Comparison of ENCODE assay signal across 21 cellular contexts in the genomic region with DNA sequence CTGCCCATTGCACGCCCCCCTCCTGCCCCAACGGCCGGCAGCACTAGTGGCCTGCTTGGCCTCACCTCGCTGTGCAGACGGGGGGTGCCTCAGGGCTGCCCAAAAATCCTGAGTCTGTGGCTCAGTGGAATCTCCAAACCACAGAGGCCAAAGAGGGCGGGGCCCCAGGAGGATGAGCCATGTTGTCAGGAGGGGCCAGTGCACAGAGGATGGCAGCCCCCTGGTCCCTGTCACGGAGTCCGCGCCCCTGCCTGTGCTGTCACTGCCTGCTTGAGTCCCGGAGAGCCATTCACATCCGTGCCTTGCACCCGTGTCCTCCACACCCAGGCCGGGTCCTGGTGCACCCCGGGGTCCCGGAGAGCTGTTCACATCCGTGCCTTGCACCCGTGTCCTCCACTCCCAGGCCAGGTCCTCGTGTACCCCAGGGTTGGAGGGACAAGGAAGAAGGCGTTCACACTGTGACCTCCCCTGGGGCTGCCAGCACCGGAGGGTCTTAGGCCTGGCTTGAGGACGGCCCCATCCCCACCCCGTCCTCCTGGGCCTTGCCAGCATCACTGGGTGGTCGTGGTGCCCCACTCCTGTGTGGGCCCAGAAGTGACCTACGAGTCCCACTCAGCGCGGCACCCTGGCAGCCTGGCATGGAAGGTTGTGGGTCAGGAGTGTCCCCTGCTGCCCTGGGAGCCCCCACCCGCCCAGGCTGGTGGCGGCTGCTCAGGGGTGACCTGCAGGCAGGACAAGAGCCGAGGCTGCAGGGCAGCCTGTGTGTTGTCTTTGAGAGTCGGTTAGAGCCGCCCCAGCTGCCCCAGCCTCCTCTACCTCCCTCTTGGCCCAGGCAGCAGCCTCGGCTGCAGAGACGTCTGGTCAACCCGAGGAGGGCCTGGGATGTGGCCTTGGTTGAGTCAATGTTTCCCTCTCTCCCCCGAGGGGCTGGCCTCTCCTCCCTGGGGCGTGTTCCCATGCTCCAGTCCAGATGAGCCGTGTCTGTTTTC. TPM values are rescaled to one million over a fixed set of nuclear protein-coding genes. Genes with fewer than 3 reads are reported as not detected.
DNase-seq lines count a peak whose midpoint lies in the region; ATAC-seq and TF ChIP-seq lines count a peak whose summit lies in the region.
"Had no signal": no experiment of that assay in that cellular context is flagged by ENCODE, and none has a peak within 500 bp of the region (broad histone marks: within the 10 kb centered on the region; RNA-seq: fewer than 3 reads in every experiment).

No MANE protein-coding gene starts in this region.

- no peaks in the 10 kb centered on the region for H3K36me3 Mint-ChIP-seq in activated CD4-positive, alpha-beta memory T cell treated with anti-CD3 and anti-CD28 coated beads for 36 hours
- H3K36me3 Mint-ChIP-seq in activated CD4-positive, alpha-beta memory T cell treated with anti-CD3 and anti-CD28 coated beads, Interleukin-2, amount 10 ng/mL, durations not matched to agents 7 days and 5 days (ENCODE audit: low read depth) = peaks cover 3% of the 10 kb centered on the region
- H3K36me3 Mint-ChIP-seq: natural killer cell had no signal

- 67 to 81% methylated on average over 37 of the region's 37 CpGs for WGBS in sigmoid colon, 2 donors

- H3K27me3 Mint-ChIP-seq in activated CD4-positive, alpha-beta memory T cell treated with anti-CD3 and anti-CD28 coated beads for 36 hours = peaks cover 2% of the 10 kb centered on the region
- H3K27me3 Mint-ChIP-seq in activated CD4-positive, alpha-beta memory T cell treated with anti-CD3 and anti-CD28 coated beads, Interleukin-2, amount 10 ng/mL, durations not matched to agents 7 days and 5 days = no peaks in the 10 kb centered on the region

- H3K4me1 ChIP-seq in sigmoid colon = no peaks in the 10 kb centered on the region
- H3K4me1 ChIP-seq: esophagus squamous epithelium had no signal

- H3K27me3 ChIP-seq in H7 (ENCODE audit: control insufficient read depth, insufficient read depth, low read length) (no peaks in the 10 kb centered on the region), sigmoid colon (peaks cover 0 to 41% (median 6%) of the 10 kb centered on the region in 3 donors)

- TF ChIP-seq POLR2A in sigmoid colon (IDR thresholded peaks at IDR 0.05) = no peak

- no peaks in the 10 kb centered on the region for H3K9me3 ChIP-seq in sigmoid colon
- H3K9me3 ChIP-seq: esophagus squamous epithelium had no signal

- TF ChIP-seq CTCF in fibroblast of villous mesenchyme (IDR thresholded peaks at IDR 0.05; ENCODE audit: insufficient read depth, low read depth, low read length) (no peak), sigmoid colon (IDR thresholded peaks at IDR 0.05) (no peak), GM10266 (IDR thresholded peaks at IDR 0.05; ENCODE audit: control insufficient read depth, insufficient read depth, low read depth, missing control alignments) (no peak)

- peak; percentile 6 for DNase-seq in activated CD4-positive, alpha-beta memory T cell treated with anti-CD3 and anti-CD28 coated beads for 36 hours
- no peak for DNase-seq in activated CD4-positive, alpha-beta memory T cell treated with anti-CD3 and anti-CD28 coated beads, Interleukin-2, amount 10 ng/mL, durations not matched to agents 7 days and 5 days
- DNase-seq in H7 (peak; percentile 56), fibroblast of villous mesenchyme (ENCODE audit: low read depth) (peak; percentile 7), sigmoid colon (peak; percentile 59), NCI-H2107 treated with DMSO at 0.1 percent for 48 hours (lab: John Stamatoyannopoulos, UW; ENCODE audit: unreplicated experiment) (no peak), GM10266 (ENCODE audit: extremely low spot score) (no peak)
- DNase-seq: ACHN; activated T-cell treated with anti-CD3 and anti-CD28 coated beads for 4 hours; amygdala; cortex of kidney; esophagus squamous epithelium; GDM1; hypothalamus; natural killer cell; NCI-H1105 treated with DMSO at 0.1 percent for 48 hours; stimulated activated CD4-positive, alpha-beta T cell treated with anti-CD3 and anti-CD28 coated beads, Interleukin-2, amount 100 ng/mL, for 48 hours had no signal

- CTCF ChIA-PET in activated CD4-positive, alpha-beta memory T cell treated with anti-CD3 and anti-CD28 coated beads for 36 hours (lab: Charles Lee) = no interaction called here
- CTCF ChIA-PET in activated CD4-positive, alpha-beta memory T cell treated with anti-CD3 and anti-CD28 coated beads, Interleukin-2, amount 10 ng/mL, durations not matched to agents 7 days and 5 days (lab: Charles Lee) = no interaction called here

- no peak overlapping the region for H3K4me3 ChIP-seq in H7 (ENCODE audit: insufficient read depth, low read depth, low read length)
- H3K4me3 ChIP-seq in fibroblast of villous mesenchyme (ENCODE audit: low read depth, low read length) = no peak overlapping the region
- H3K4me3 ChIP-seq in sigmoid colon = no peak overlapping the region
- H3K4me3 ChIP-seq: esophagus squamous epithelium, K562 had no signal

- no peak for TF ChIP-seq EP300 in sigmoid colon (IDR thresholded peaks at IDR 0.05)

- H3K4me3 Mint-ChIP-seq in activated CD4-positive, alpha-beta memory T cell treated with anti-CD3 and anti-CD28 coated beads for 36 hours = no peak overlapping the region
- no peak overlapping the region for H3K4me3 Mint-ChIP-seq in activated CD4-positive, alpha-beta memory T cell treated with anti-CD3 and anti-CD28 coated beads, Interleukin-2, amount 10 ng/mL, durations not matched to agents 7 days and 5 days
- H3K4me3 Mint-ChIP-seq: natural killer cell; stimulated activated memory B cell treated with anti-CD40 and anti-IgM and Interleukin-4, amounts not matched to agents 10 μg/mL and 1 μg/mL and 100 μg/mL, for 72 hours had no signal

- H3K4me1 Mint-ChIP-seq in activated CD4-positive, alpha-beta memory T cell treated with anti-CD3 and anti-CD28 coated beads for 36 hours (ENCODE audit: low read depth) = no peaks in the 10 kb centered on the region
- H3K4me1 Mint-ChIP-seq in activated CD4-positive, alpha-beta memory T cell treated with anti-CD3 and anti-CD28 coated beads, Interleukin-2, amount 10 ng/mL, durations not matched to agents 7 days and 5 days = no peaks in the 10 kb centered on the region
- H3K4me1 Mint-ChIP-seq: stimulated activated memory B cell treated with anti-CD40 and anti-IgM and Interleukin-4, amounts not matched to agents 10 μg/mL and 1 μg/mL and 100 μg/mL, for 72 hours had no signal

- H3K9me3 Mint-ChIP-seq in activated CD4-positive, alpha-beta memory T cell treated with anti-CD3 and anti-CD28 coated beads for 36 hours = no peaks in the 10 kb centered on the region
- peaks cover 9% of the 10 kb centered on the region for H3K9me3 Mint-ChIP-seq in activated CD4-positive, alpha-beta memory T cell treated with anti-CD3 and anti-CD28 coated beads, Interleukin-2, amount 10 ng/mL, durations not matched to agents 7 days and 5 days

- no peak overlapping the region for H3K27ac Mint-ChIP-seq in activated CD4-positive, alpha-beta memory T cell treated with anti-CD3 and anti-CD28 coated beads for 36 hours
- no peak overlapping the region for H3K27ac Mint-ChIP-seq in activated CD4-positive, alpha-beta memory T cell treated with anti-CD3 and anti-CD28 coated beads, Interleukin-2, amount 10 ng/mL, durations not matched to agents 7 days and 5 days
- H3K27ac Mint-ChIP-seq: natural killer cell; stimulated activated memory B cell treated with anti-CD40 and anti-IgM and Interleukin-4, amounts not matched to agents 10 μg/mL and 1 μg/mL and 100 μg/mL, for 72 hours had no signal

- POLR2A ChIA-PET in activated CD4-positive, alpha-beta memory T cell treated with anti-CD3 and anti-CD28 coated beads for 36 hours (lab: Charles Lee) = no interaction called here
- POLR2A ChIA-PET in activated CD4-positive, alpha-beta memory T cell treated with anti-CD3 and anti-CD28 coated beads, Interleukin-2, amount 10 ng/mL, durations not matched to agents 7 days and 5 days (lab: Charles Lee) = no interaction called here

- H3K36me3 ChIP-seq in H7 (replicated peaks; ENCODE audit: control insufficient read depth, insufficient read depth, low read length) (no peaks in the 10 kb centered on the region), sigmoid colon (no peaks in the 10 kb centered on the region)
- H3K36me3 ChIP-seq: esophagus squamous epithelium had no signal

- intact Hi-C loops in activated CD4-positive, alpha-beta memory T cell treated with anti-CD3 and anti-CD28 coated beads for 36 hours (cut with micrococcal nuclease) = no loop called here
- intact Hi-C loops in sigmoid colon (cut with DNase I) = no loop called here

- H3K27ac ChIP-seq in sigmoid colon = no peak overlapping the region
- H3K27ac ChIP-seq: esophagus squamous epithelium had no signal

- ATAC-seq in GM21367 (IDR thresholded peaks at IDR 0.05; ENCODE audit: unreplicated experiment) = no peak
- ATAC-seq: K562; natural killer cell; stimulated activated memory B cell treated with anti-CD40 and anti-IgM and Interleukin-4, amounts not matched to agents 10 μg/mL and 1 μg/mL and 100 μg/mL, for 72 hours had no signal

RNA-seq across cellular contexts. Expression of a gene that starts 36.1 kb away (rescaled TPM):
- not detected for total RNA-seq in activated CD4-positive, alpha-beta memory T cell treated with anti-CD3 and anti-CD28 coated beads for 36 hours
- not detected for total RNA-seq in activated CD4-positive, alpha-beta memory T cell treated with anti-CD3 and anti-CD28 coated beads, Interleukin-2, amount 10 ng/mL, durations not matched to agents 7 days and 5 days
- total RNA-seq in H7 (2014; rRNA removed; shearing (Covaris generic)) = not detected in 2 replicates
- total RNA-seq in fibroblast of villous mesenchyme = not detected in 2 replicates
- total RNA-seq in sigmoid colon = under 1 TPM in 1 of 4 donors, not detected in 3; under 0.01 TPM
- under 1 TPM in 2 of 3 donors, not detected in 1; under 0.01 to 0.09 TPM for polyA plus RNA-seq in sigmoid colon
- total RNA-seq: H4, K562, natural killer cell had no signal
- polyA plus RNA-seq: K562 had no signal

RNA-seq across cellular contexts. Expression of a gene that starts 47.0 kb away (rescaled TPM):
- not detected for total RNA-seq in activated CD4-positive, alpha-beta memory T cell treated with anti-CD3 and anti-CD28 coated beads for 36 hours
- not detected for total RNA-seq in activated CD4-positive, alpha-beta memory T cell treated with anti-CD3 and anti-CD28 coated beads, Interleukin-2, amount 10 ng/mL, durations not matched to agents 7 days and 5 days
- not detected in 2 replicates for total RNA-seq in H7 (2014; rRNA removed; shearing (Covaris generic))
- not detected in 2 replicates for total RNA-seq in fibroblast of villous mesenchyme
- 1 to 10 TPM in 3 of 4 donors, not detected in 1; 2.5 to 8.0 (median 2.9) TPM for total RNA-seq in sigmoid colon
- polyA plus RNA-seq in sigmoid colon = 100 to 1,000 TPM in 1 of 3 donors, 10 to 100 TPM in 2; 22.8 to 248 (median 40.2) TPM
- total RNA-seq: H4, natural killer cell had no signal

Comparison
In these comparisons a context has a peak if more than half of its experiments do, and no peak if none do; other contexts are left out.
1. DNase-seq: peak in activated CD4-positive, alpha-beta memory T cell treated with anti-CD3 and anti-CD28 coated beads for 36 hours (single experiment), H7 (single experiment), fibroblast of villous mesenchyme (single experiment) and sigmoid colon (single experiment); none in activated CD4-positive, alpha-beta memory T cell treated with anti-CD3 and anti-CD28 coated beads, Interleukin-2, amount 10 ng/mL, durations not matched to agents 7 days and 5 days (single experiment), NCI-H2107 treated with DMSO at 0.1 percent for 48 hours (single experiment) and GM10266 (single experiment).